25 cellular contexts compared by ENCODE assay signal in genomic region chr5:56580864-56581263, GRCh38.
"Had no signal": no experiment of that assay in that cellular context is flagged by ENCODE, and none has a peak within 500 bp of the region (broad histone marks: within the 10 kb centered on the region; RNA-seq: fewer than 3 reads in every experiment).

No MANE protein-coding gene starts in this region.

- H3K4me2 ChIP-seq: hepatocyte had no signal

- H3K4me3 ChIP-seq: body of pancreas, cardiac muscle cell, hepatocyte, left lung, lung, testis, uterus had no signal

- ATAC-seq: body of pancreas, foreskin keratinocyte, left lung, natural killer cell, sciatic nerve had no signal

- H3K27ac Mint-ChIP-seq: immature natural killer cell, mesothelial cell of epicardium, natural killer cell had no signal

- H3K27me3 Mint-ChIP-seq: activated naive CD4-positive, alpha-beta T cell treated with anti-CD3 and anti-CD28 coated beads, Interleukin-2, amount 50 U/mL, for 24 hours had no signal

- H3K4me3 Mint-ChIP-seq: activated naive CD4-positive, alpha-beta T cell treated with anti-CD3 and anti-CD28 coated beads, Interleukin-2, amount 50 U/mL, for 24 hours; immature natural killer cell; mesothelial cell of epicardium; natural killer cell had no signal

- H3K27ac ChIP-seq: body of pancreas, cardiac muscle cell, foreskin keratinocyte, hepatocyte, left lung, testis, uterus, WERI-Rb-1 had no signal

- H3K36me3 Mint-ChIP-seq: activated naive CD4-positive, alpha-beta T cell treated with anti-CD3 and anti-CD28 coated beads, Interleukin-2, amount 50 U/mL, for 24 hours; immature natural killer cell; mesothelial cell of epicardium had no signal

- H3K79me2 ChIP-seq: hepatocyte had no signal

- H2AFZ ChIP-seq: hepatocyte had no signal

- H3K9me3 ChIP-seq: left lung, testis, uterus had no signal

- H3K36me3 ChIP-seq: cardiac muscle cell, left lung, uterus, WERI-Rb-1 had no signal

- H3K4me1 ChIP-seq: body of pancreas, uterus had no signal

- DNase-seq: activated gamma-delta T cell treated with Interleukin-2 at 50 U/mL for 16 hours; activated T-cell treated with anti-CD3 and anti-CD28 coated beads, Interleukin-2, amount 50 U/mL, for 1 hour; anterior cingulate cortex; body of pancreas; cortex of kidney; effector CD4-positive, alpha-beta T cell; erythroblast; foreskin keratinocyte; glutamatergic neuron; immature natural killer cell; left lung; natural killer cell; small intestine; stimulated activated CD4-positive, alpha-beta T cell treated with anti-CD3 and anti-CD28 coated beads, Interleukin-15, amount 100 ng/mL, for 24 hours; stimulated activated naive CD4-positive, alpha-beta T cell; testis; trophoblast cell; uterus; WERI-Rb-1 had no signal

- H3K9me3 Mint-ChIP-seq: activated naive CD4-positive, alpha-beta T cell treated with anti-CD3 and anti-CD28 coated beads, Interleukin-2, amount 50 U/mL, for 24 hours; immature natural killer cell; natural killer cell had no signal

- H3K27me3 ChIP-seq: body of pancreas, cardiac muscle cell, foreskin keratinocyte, hepatocyte, left lung, testis, uterus had no signal
